8 cellular contexts compared by ENCODE assay signal in genomic region chr5:55694152-55694830, GRCh38. TPM values are rescaled to one million over a fixed set of nuclear protein-coding genes. Genes with fewer than 3 reads are reported as not detected.
DNase-seq lines count a peak whose midpoint lies in the region; ATAC-seq and TF ChIP-seq lines count a peak whose summit lies in the region.

No MANE protein-coding gene starts in this region.

- POLR2A ChIA-PET in Panc1 (lab: Charles Lee): interaction anchor here (0.6 kb wide), 1 partner anchor 161 kb away, joined by 3 read pairs; no protein-coding TSS in a partner anchor

- WGBS in transverse colon (ENCODE audit: low coverage in 1 of 2), 2 donors: 61 to 63% methylated on average over 2 to 3 of the region's 3 CpGs

- H3K27me3 ChIP-seq in Panc1 (ENCODE audit: control insufficient read depth, insufficient read depth, low read length) (no peaks in the 10 kb centered on the region), transverse colon (no peaks in the 10 kb centered on the region)

- TF ChIP-seq EP300 in transverse colon (IDR thresholded peaks at IDR 0.05; ENCODE audit: low read depth): no peak

- H3K9me3 ChIP-seq in Panc1 (ENCODE audit: control insufficient read depth, insufficient read depth, low read depth, low read length) (no peaks in the 10 kb centered on the region), transverse colon (no peaks in the 10 kb centered on the region)

- CTCF ChIA-PET in Panc1 (lab: Charles Lee): interaction anchor here (0.7 kb wide), 1 partner anchor 453 kb away, joined by 7 read pairs; no protein-coding TSS in a partner anchor

- DNase-seq in AG09309 (ENCODE audit: low read depth) (no peak), GM20000 (ENCODE audit: low spot score) (peak; percentile 24), Panc1 (ENCODE audit: low read depth, low spot score) (no peak), fibroblast of the aortic adventitia (ENCODE audit: low read depth) (peak; percentile 59), transverse colon (no peak), amygdala (lab: John Stamatoyannopoulos, UW) (no peak), GF-D8 (lab: John Stamatoyannopoulos, UW) (no peak)

- intact Hi-C loops in Panc1 (cut with micrococcal nuclease; ENCODE audit: unreplicated experiment): loop anchor here (10.0 kb wide), 1 partner anchor 349 kb away; no protein-coding TSS in a partner anchor
- intact Hi-C loops in transverse colon (cut with DNase I; ENCODE audit: low total_unique reads): loop anchor here (5.0 to 10.0 kb wide), 3 partner anchors 287 to 519 kb away; partner anchors contain the start of gene CDC20B

- peak; percentile 71 for ATAC-seq in Panc1
- no peak for ATAC-seq in HG02759 (IDR thresholded peaks at IDR 0.05; ENCODE audit: unreplicated experiment)

- H3K4me3 ChIP-seq in AG09309 (ENCODE audit: control insufficient read depth, low read depth, low read length) (no peak overlapping the region), Panc1 (ENCODE audit: low read depth in 2 of 2, low read length in 2 of 2) (no peak overlapping the region), fibroblast of the aortic adventitia (ENCODE audit: low read depth, low read length) (no peak overlapping the region), transverse colon (no peak overlapping the region)

- H3K27ac ChIP-seq in Panc1 (ENCODE audit: low read length) (no peak overlapping the region), transverse colon (no peak overlapping the region)

- peak; percentile 48 for TF ChIP-seq CTCF in AG09309 (IDR thresholded peaks at IDR 0.05; ENCODE audit: control insufficient read depth, insufficient read depth, low read depth, low read length, missing control alignments)
- TF ChIP-seq CTCF in GM20000 (IDR thresholded peaks at IDR 0.05; ENCODE audit: extremely low read depth, missing control alignments): peak; percentile 34
- TF ChIP-seq CTCF in Panc1 (IDR thresholded peaks at IDR 0.05): peak; percentile 67
- peak; percentile 42 for TF ChIP-seq CTCF in fibroblast of the aortic adventitia (IDR thresholded peaks at IDR 0.05; ENCODE audit: insufficient read depth, low read length)
- peak; percentile 32 to 53 (median 40) for TF ChIP-seq CTCF in transverse colon (IDR thresholded peaks at IDR 0.05)

- BruUV-seq in Panc1 (replicated peaks; lab: Mats Ljungman, UMichigan): no TSS peak

- no peak for TF ChIP-seq POLR2A in transverse colon (IDR thresholded peaks at IDR 0.05)

- in situ Hi-C loops in Panc1 (cut with HindIII; ENCODE audit: low pct_unique_long_range_greater_than_20kb, low sequenced_read_pairs): no loop called here
- in situ Hi-C loops in transverse colon (cut with MboI; ENCODE audit: low pct_ligation_motif_present in 1 of 4, low pct_unique_long_range_greater_than_20kb in 1 of 4, low sequenced_read_pairs in 3 of 4): loop anchor here (5.0 to 25.0 kb wide), 3 partner anchors 282 to 357 kb away; no protein-coding TSS in a partner anchor

- H3K36me3 ChIP-seq in Panc1 (ENCODE audit: control insufficient read depth, insufficient read depth, low read length) (no peaks in the 10 kb centered on the region), transverse colon (peaks cover 0 to 3% (median 0%) of the 10 kb centered on the region in 4 donors)

- H3K4me1 ChIP-seq in Panc1 (ENCODE audit: control insufficient read depth, insufficient read depth, low read length): no peaks in the 10 kb centered on the region
- peaks cover 9 to 31% (median 17%) of the 10 kb centered on the region in 4 donors for H3K4me1 ChIP-seq in transverse colon

RNA-seq across cellular contexts. Expression of gene SLC38A9, which starts 17.8 kb away (rescaled TPM):
- total RNA-seq in Panc1 (2021; ENCODE audit: unreplicated experiment) (12.8 TPM), fibroblast of the aortic adventitia (ENCODE audit: low replicate concordance) (35.6 and 41.3 TPM in 2 replicates), transverse colon (10 to 100 TPM; 15.0 to 48.6 (median 32.3) TPM)
- 7.6 TPM for polyA plus RNA-seq in Panc1 (2012; ENCODE audit: insufficient read length)

RNA-seq across cellular contexts. Expression of gene DDX4, which starts 43.6 kb away (rescaled TPM):
- not detected for total RNA-seq in Panc1 (2021; ENCODE audit: unreplicated experiment)
- not detected for polyA plus RNA-seq in Panc1 (2012; ENCODE audit: insufficient read length)
- total RNA-seq in fibroblast of the aortic adventitia (ENCODE audit: low replicate concordance): not detected in 2 replicates
- not detected for total RNA-seq in transverse colon

Comparison
In these comparisons a context has a peak if more than half of its experiments do, and no peak if none do; other contexts are left out.
1. DNase-seq: peak in GM20000 (single experiment) and fibroblast of the aortic adventitia (single experiment); none in AG09309 (single experiment), Panc1 (single experiment), transverse colon (single experiment), amygdala (0 of 56) and GF-D8 (single experiment).
2. Peak in every context shown above with its lines, with median percentiles within 50 percentile points of each other: CTCF ChIP-seq.